In genomic region chr6:26187981-26188635, GRCh38 we compare ENCODE assay signal across 8 cellular contexts.
DNase-seq lines count a peak whose midpoint lies in the region; ATAC-seq lines count a peak whose summit lies in the region.

No MANE protein-coding gene starts in this region.

- peaks cover 0 to 2% (median 0%) of the 10 kb centered on the region in 5 donors for H3K27me3 Mint-ChIP-seq in naive thymus-derived CD4-positive, alpha-beta T cell

- H3K27ac ChIP-seq in naive thymus-derived CD4-positive, alpha-beta T cell (ENCODE audit: low read depth, low read length) = peak overlapping the region; percentile 86

- DNase-seq in stimulated activated CD4-positive, alpha-beta T cell treated with anti-CD3 and anti-CD28 coated beads, Interleukin-15, amount 100 ng/mL, for 24 hours = peak; percentile 74
- no peak for DNase-seq in stimulated activated CD4-positive, alpha-beta T cell treated with anti-CD3 and anti-CD28 coated beads, Interleukin-12 subunit alpha, Interleukin-12 subunit beta, amount 100 ng/mL, for 4 hours
- DNase-seq in SW480 (ENCODE audit: low spot score) (peak; percentile 41), ecto neural progenitor cell (ENCODE audit: low spot score) (peak; percentile 62), putamen (ENCODE audit: low spot score) (no peak)
- peak in 3 of 9 donors; percentile 16 to 50 (median 42) for DNase-seq in naive thymus-derived CD4-positive, alpha-beta T cell

- H3K4me1 ChIP-seq in naive thymus-derived CD4-positive, alpha-beta T cell (ENCODE audit: control insufficient read depth in 2 of 2, insufficient read depth in 2 of 2, low read length in 2 of 2) = peaks cover 13 to 17% of the 10 kb centered on the region in 2 donors

- POLR2A ChIA-PET in naive thymus-derived CD4-positive, alpha-beta T cell (lab: Charles Lee) = interaction anchor here (0.7 to 43.4 kb wide), 31 partner anchors 10 to 1683 kb away, joined by 3 to 3606 read pairs (median 7); partner anchors contain the start of gene HMGN4

- H3K4me3 ChIP-seq in naive thymus-derived CD4-positive, alpha-beta T cell (ENCODE audit: low read length) = peak overlapping the region; percentile 80

- CTCF ChIA-PET in naive thymus-derived CD4-positive, alpha-beta T cell (lab: Charles Lee) = interaction anchor here (0.7 to 2.6 kb wide), 7 partner anchors 11 to 65 kb away, joined by 3 to 19 read pairs (median 5); a partner anchor contains a TSS

- no peaks in the 10 kb centered on the region for H3K9me3 ChIP-seq in naive thymus-derived CD4-positive, alpha-beta T cell (ENCODE audit: control insufficient read depth in 2 of 3, low read length in 3 of 3)

- peaks cover 0 to 2% (median 0%) of the 10 kb centered on the region in 5 donors for H3K36me3 Mint-ChIP-seq in naive thymus-derived CD4-positive, alpha-beta T cell

- H3K4me3 Mint-ChIP-seq in naive thymus-derived CD4-positive, alpha-beta T cell = peak overlapping the region; percentile 85 to 97 (median 94)

- no peaks in the 10 kb centered on the region for H3K27me3 ChIP-seq in naive thymus-derived CD4-positive, alpha-beta T cell (ENCODE audit: control insufficient read depth in 2 of 2, insufficient read depth in 2 of 2, low read length in 2 of 2)

- H3K9me3 Mint-ChIP-seq in naive thymus-derived CD4-positive, alpha-beta T cell = peaks cover 0 to 5% (median 0%) of the 10 kb centered on the region in 11 donors

- H3K27ac Mint-ChIP-seq in naive thymus-derived CD4-positive, alpha-beta T cell = peak overlapping the region; percentile 93 to 99 (median 98)

- intact Hi-C loops in naive thymus-derived CD4-positive, alpha-beta T cell (cut with micrococcal nuclease) = loop anchor here (1.0 to 10.0 kb wide), 5 partner anchors 13 to 1287 kb away; partner anchors contain the start of gene ZNF184 (in 1 of the 2)

- ATAC-seq in HG03521 (IDR thresholded peaks at IDR 0.05; ENCODE audit: unreplicated experiment) = peak; percentile 16
- ATAC-seq in naive thymus-derived CD4-positive, alpha-beta T cell = peak; percentile 10
- no peak for ATAC-seq in HG03469 (IDR thresholded peaks at IDR 0.05; ENCODE audit: unreplicated experiment)

- H3K36me3 ChIP-seq in naive thymus-derived CD4-positive, alpha-beta T cell (ENCODE audit: control insufficient read depth in 2 of 3, insufficient read depth in 3 of 3, low read length in 3 of 3) = no peaks in the 10 kb centered on the region

- peaks cover 16 to 59% (median 37%) of the 10 kb centered on the region in 7 donors for H3K4me1 Mint-ChIP-seq in naive thymus-derived CD4-positive, alpha-beta T cell

Comparison
In these comparisons a context has a peak if more than half of its experiments do, and no peak if none do; other contexts are left out.
1. DNase-seq: peak in stimulated activated CD4-positive, alpha-beta T cell treated with anti-CD3 and anti-CD28 coated beads, Interleukin-15, amount 100 ng/mL, for 24 hours (single experiment), SW480 (single experiment) and ecto neural progenitor cell (single experiment); none in stimulated activated CD4-positive, alpha-beta T cell treated with anti-CD3 and anti-CD28 coated beads, Interleukin-12 subunit alpha, Interleukin-12 subunit beta, amount 100 ng/mL, for 4 hours (single experiment) and putamen (single experiment).